Comparison of ENCODE assay signal across 9 cellular contexts in genomic region chr5:167587768-167588167, GRCh38.
DNase-seq lines count a peak whose midpoint lies in the region; ATAC-seq and TF ChIP-seq lines count a peak whose summit lies in the region.
"Had no signal": no experiment of that assay in that cellular context is flagged by ENCODE, and none has a peak within 500 bp of the region (broad histone marks: within the 10 kb centered on the region; RNA-seq: fewer than 3 reads in every experiment).

No MANE protein-coding gene starts in this region.

- H3K9me2 ChIP-seq in GM23338 (ENCODE audit: insufficient read depth): no peaks in the 10 kb centered on the region

- ATAC-seq in GM23338 (peak; percentile 94), GM21381 (IDR thresholded peaks at IDR 0.05; ENCODE audit: unreplicated experiment) (no peak)

- H3K27ac Mint-ChIP-seq in GM23338: no peak overlapping the region

- H3F3A ChIP-seq in GM23338 (replicated peaks; ENCODE audit: low read depth): no peaks in the 10 kb centered on the region

- H3K4me3 Mint-ChIP-seq in GM23338: no peak overlapping the region

- no peaks in the 10 kb centered on the region for H3K27me3 Mint-ChIP-seq in GM23338 (ENCODE audit: insufficient read depth, low read depth, poor library complexity)

- H3K27me3 ChIP-seq in GM23338 (ENCODE audit: insufficient read depth): no peaks in the 10 kb centered on the region

- H4K20me1 ChIP-seq in GM23338 (replicated peaks; ENCODE audit: insufficient read depth): no peaks in the 10 kb centered on the region

- no peak overlapping the region for H3K4me3 ChIP-seq in GM23338

- peak; percentile 39 for DNase-seq in A172 (ENCODE audit: low spot score)
- peak; percentile 84 for DNase-seq in GM23338 (ENCODE audit: low spot score)
- peak; percentile 48 for DNase-seq in RKO (ENCODE audit: low spot score)
- peak; percentile 59 for DNase-seq in glomerular visceral epithelial cell (ENCODE audit: extremely low spot score)
- no peak for DNase-seq in foreskin melanocyte
- no peak for DNase-seq in inferior parietal cortex (ENCODE audit: extremely low spot score)
- no peak for DNase-seq in Kasumi-1 (lab: John Stamatoyannopoulos, UW)
- DNase-seq: activated CD4-positive, alpha-beta T cell treated with anti-CD3 and anti-CD28 coated beads, Interleukin-2, amount 50 U/mL, for 1 hour had no signal

- H3K9me3 Mint-ChIP-seq in GM23338: 0 out of 3 replicates have a peak, but pooled peaks cover 3% of the 10 kb centered on the region

- no peaks in the 10 kb centered on the region for H3K79me2 ChIP-seq in GM23338 (replicated peaks; ENCODE audit: insufficient read depth)

- H3K27ac ChIP-seq in GM23338 (ENCODE audit: low read depth): no peak overlapping the region

- H2AFZ ChIP-seq in GM23338: no peak overlapping the region

- 0 out of 3 replicates have a peak, but pooled peaks cover 3% of the 10 kb centered on the region for H3K36me3 Mint-ChIP-seq in GM23338 (ENCODE audit: low read depth)

- peak; percentile 72 to 79 for TF ChIP-seq CTCF in GM23338 (conservative IDR thresholded peaks at IDR 0.05; ENCODE audit: low read depth in 2 of 2)

- peaks cover 8% of the 10 kb centered on the region; the same call in 2 of the 3 replicates for H3K4me1 Mint-ChIP-seq in GM23338

- no peaks in the 10 kb centered on the region for H3K36me3 ChIP-seq in GM23338 (ENCODE audit: insufficient read depth)

- no peaks in the 10 kb centered on the region for H3K4me1 ChIP-seq in GM23338 (ENCODE audit: insufficient read depth)

- no peak overlapping the region for H3K4me2 ChIP-seq in GM23338

TF ChIP-seq in GM23338, 12 proteins besides CTCF, POLR2A, EP300 and RAD21:
- TF ChIP-seq NANOG (IDR thresholded peaks at IDR 0.05; ENCODE audit: borderline replicate concordance) (no peak), ZNF114 (CRISPR knock-in tag; IDR thresholded peaks at IDR 0.05) (no peak), ZNF331 (CRISPR knock-in tag; IDR thresholded peaks at IDR 0.05; ENCODE audit: low read depth) (no peak), ETS1 (IDR thresholded peaks at IDR 0.05) (no peak), REST (IDR thresholded peaks at IDR 0.05; ENCODE audit: unreplicated experiment) (no peak), JUNB (IDR thresholded peaks at IDR 0.05; ENCODE audit: unreplicated experiment) (no peak), POLR2AphosphoS5 (IDR thresholded peaks at IDR 0.05; ENCODE audit: low read depth) (no peak), EZH2 (IDR thresholded peaks at IDR 0.05; ENCODE audit: low read depth, unreplicated experiment) (no peak), EZH2phosphoT487 (IDR thresholded peaks at IDR 0.05; ENCODE audit: unreplicated experiment) (no peak), STAT1 (IDR thresholded peaks at IDR 0.05; ENCODE audit: unreplicated experiment) (no peak), CREB1 (CRISPR knock-in tag; IDR thresholded peaks at IDR 0.05; ENCODE audit: low read depth) (no peak), ZNF462 (CRISPR knock-in tag; IDR thresholded peaks at IDR 0.05) (no peak)
TF ChIP-seq in GM23338: peak in this region for 0.

Comparison
In these comparisons a context has a peak if more than half of its experiments do, and no peak if none do; other contexts are left out.
1. DNase-seq: peak in A172 (single experiment), GM23338 (single experiment), RKO (single experiment) and glomerular visceral epithelial cell (single experiment); none in foreskin melanocyte (single experiment), inferior parietal cortex (single experiment) and Kasumi-1 (0 of 2).